Comparison of ENCODE assay signal across 32 cellular contexts in genomic region chr5:146196459-146197048, GRCh38.
"Had no signal": no experiment of that assay in that cellular context is flagged by ENCODE, and none has a peak within 500 bp of the region (broad histone marks: within the 10 kb centered on the region; RNA-seq: fewer than 3 reads in every experiment).

No MANE protein-coding gene starts in this region.

- FAIRE-seq: bronchial epithelial cell, colon, TTC549 had no signal

- DNase-seq: activated CD4-positive, alpha-beta memory T cell treated with anti-CD3 and anti-CD28 coated beads, Interleukin-2, amount 10 ng/mL, durations not matched to agents 7 days and 5 days; activated CD4-positive, alpha-beta T cell treated with anti-CD3 and anti-CD28 coated beads for 1 hour; activated CD4-positive, alpha-beta T cell treated with anti-CD3 and anti-CD28 coated beads for 36 hours; activated CD4-positive, alpha-beta T cell treated with anti-CD3 and anti-CD28 coated beads for 48 hours; activated CD4-positive, alpha-beta T cell treated with anti-CD3 and anti-CD28 coated beads, Interleukin-2, amount 10 ng/mL, durations not matched to agents 7 days and 5 days; activated CD4-positive, alpha-beta T cell treated with anti-CD3 and anti-CD28 coated beads, Interleukin-2, amount 50 U/mL, for 48 hours; activated CD4-positive, CD25-positive, alpha-beta regulatory T cell; activated CD8-positive, alpha-beta memory T cell treated with anti-CD3 and anti-CD28 coated beads for 24 hours; activated CD8-positive, alpha-beta memory T cell treated with anti-CD3 and anti-CD28 coated beads, Interleukin-2, amount 10 ng/mL, durations not matched to agents 7 days and 5 days; activated CD8-positive, alpha-beta memory T cell treated with anti-CD3 and anti-CD28 coated beads, Interleukin-2, amount 50 U/mL, for 48 hours; activated CD8-positive, alpha-beta T cell treated with anti-CD3 and anti-CD28 coated beads, Interleukin-2, amount 10 ng/mL, durations not matched to agents 7 days and 5 days; activated effector memory CD4-positive, alpha-beta T cell treated with Interleukin-2 at 50 U/mL for 16 hours; activated gamma-delta T cell; activated naive CD4-positive, alpha-beta T cell treated with anti-CD3 and anti-CD28 coated beads, Interleukin-2, amount 10 ng/mL, durations not matched to agents 7 days and 5 days; activated naive CD4-positive, alpha-beta T cell treated with Interleukin-2 at 50 U/mL for 16 hours; activated naive CD8-positive, alpha-beta T cell treated with anti-CD3 and anti-CD28 coated beads, Interleukin-2, amount 10 ng/mL, durations not matched to agents 7 days and 5 days; activated naive CD8-positive, alpha-beta T cell treated with anti-CD3 and anti-CD28 coated beads, Interleukin-2, amount 50 U/mL, for 24 hours; activated T-cell treated with anti-CD3 and anti-CD28 coated beads, Interleukin-2, amount 50 U/mL, for 24 hours; activated T-cell treated with anti-CD3 and anti-CD28 coated beads, Interleukin-2, amount 50 U/mL, for 48 hours; amygdala; anterior cingulate cortex; caudate nucleus; cerebellar nuclear complex; T-helper 2 cell; T-helper 9 cell had no signal

- H3K4me1 ChIP-seq: ascending aorta had no signal

- H3K4me3 ChIP-seq: ascending aorta, cardiac muscle cell had no signal

- H3K27ac ChIP-seq: ascending aorta, cardiac muscle cell, VCaP had no signal

- ATAC-seq: activated CD4-positive, alpha-beta T cell treated with anti-CD3 and anti-CD28 coated beads for 36 hours; activated CD4-positive, CD25-positive, alpha-beta regulatory T cell treated with anti-CD3 and anti-CD28 coated beads, Interleukin-2, amount 50 U/mL, for 24 hours; activated CD8-positive, alpha-beta memory T cell treated with anti-CD3 and anti-CD28 coated beads, Interleukin-2, amount 10 ng/mL, durations not matched to agents 7 days and 5 days; activated CD8-positive, alpha-beta T cell treated with anti-CD3 and anti-CD28 coated beads, Interleukin-2, amount 10 ng/mL, durations not matched to agents 7 days and 5 days; activated naive CD8-positive, alpha-beta T cell treated with anti-CD3 and anti-CD28 coated beads, Interleukin-2, amount 50 U/mL, for 24 hours had no signal

- H3K36me3 ChIP-seq: ascending aorta, cardiac muscle cell had no signal

- H3K27me3 ChIP-seq: ascending aorta, cardiac muscle cell had no signal

- H3K9me3 ChIP-seq: ascending aorta had no signal
